Comparison of ENCODE assay signal across 19 cellular contexts in the genomic region with DNA sequence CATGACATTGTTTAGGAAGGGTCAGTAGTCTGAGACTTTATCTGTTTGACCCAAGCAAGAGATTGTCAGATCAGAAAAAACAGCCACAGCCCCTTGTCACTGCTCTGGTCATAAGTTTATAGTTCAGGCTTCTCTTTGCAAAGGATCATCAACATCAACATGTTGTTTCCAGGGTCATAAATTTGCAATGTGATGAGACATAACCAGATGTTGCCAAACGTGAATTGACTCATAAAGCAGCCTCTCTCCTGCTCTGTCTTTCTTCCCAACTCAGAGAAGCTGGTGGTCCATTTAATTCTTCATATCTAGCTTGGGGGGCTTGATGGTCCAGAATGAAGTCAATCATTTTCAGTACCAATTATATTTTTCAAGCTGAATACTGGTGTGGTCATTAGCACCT.
DNase-seq lines count a peak whose midpoint lies in the region; TF ChIP-seq lines count a peak whose summit lies in the region.
"Had no signal": no experiment of that assay in that cellular context is flagged by ENCODE, and none has a peak within 500 bp of the region (broad histone marks: within the 10 kb centered on the region; RNA-seq: fewer than 3 reads in every experiment).

No MANE protein-coding gene starts in this region.

- no peaks in the 10 kb centered on the region for H3K27me3 ChIP-seq in tibial nerve
- H3K27me3 ChIP-seq: SJSA1 had no signal

- no peak for TF ChIP-seq CTCF in tibial nerve (IDR thresholded peaks at IDR 0.05)

- H3K4me3 ChIP-seq in tibial nerve: no peak overlapping the region
- H3K4me3 ChIP-seq: SJSA1 had no signal

- no peak for TF ChIP-seq POLR2A in tibial nerve (IDR thresholded peaks at IDR 0.05)

- no peaks in the 10 kb centered on the region for H3K4me1 ChIP-seq in tibial nerve
- H3K4me1 ChIP-seq: SJSA1 had no signal

- no peak for TF ChIP-seq EP300 in tibial nerve (IDR thresholded peaks at IDR 0.05)

- H3K27ac ChIP-seq in tibial nerve: no peak overlapping the region
- H3K27ac ChIP-seq: 22Rv1, SJSA1 had no signal

- peak; percentile 15 for DNase-seq in DMS 273 (lab: John Stamatoyannopoulos, UW; ENCODE audit: unreplicated experiment)
- no peak for DNase-seq in DMS 273 treated with DMSO at 0.1 percent for 48 hours (lab: John Stamatoyannopoulos, UW)
- peak; percentile 11 for DNase-seq in HS-5 (ENCODE audit: low read depth)
- peak; percentile 6 for DNase-seq in fibroblast of gingiva (ENCODE audit: low read depth)
- no peak for DNase-seq in Ammon's horn (ENCODE audit: low spot score)
- no peak for DNase-seq in activated CD4-positive, CD25-positive, alpha-beta regulatory T cell (lab: John Stamatoyannopoulos, UW)
- no peak for DNase-seq in tibial nerve (ENCODE audit: low spot score in 2 of 2)
- DNase-seq in EL: no peak
- DNase-seq: ACHN; CD4-positive, alpha-beta T cell; COR-L47; DND-41; NCI-H187; NCI-H2107; NCI-H446 treated with DMSO at 0.1 percent for 48 hours; NCI-H526 treated with DMSO at 0.1 percent for 48 hours; OCI-M1 had no signal

- H3K9me3 ChIP-seq in tibial nerve: no peaks in the 10 kb centered on the region
- H3K9me3 ChIP-seq: SJSA1 had no signal

- H3K36me3 ChIP-seq in tibial nerve: no peaks in the 10 kb centered on the region
- H3K36me3 ChIP-seq: SJSA1 had no signal

- 33 to 48% methylated on average over 1 of the region's 1 CpG for WGBS in tibial nerve, 2 donors

Comparison
In these comparisons a context has a peak if more than half of its experiments do, and no peak if none do; other contexts are left out.
1. DNase-seq: peak in DMS 273 (single experiment), HS-5 (single experiment) and fibroblast of gingiva (single experiment); none in DMS 273 treated with DMSO at 0.1 percent for 48 hours (single experiment), Ammon's horn (single experiment), activated CD4-positive, CD25-positive, alpha-beta regulatory T cell (0 of 4), tibial nerve (0 of 2) and EL (single experiment).